In the genomic region with DNA sequence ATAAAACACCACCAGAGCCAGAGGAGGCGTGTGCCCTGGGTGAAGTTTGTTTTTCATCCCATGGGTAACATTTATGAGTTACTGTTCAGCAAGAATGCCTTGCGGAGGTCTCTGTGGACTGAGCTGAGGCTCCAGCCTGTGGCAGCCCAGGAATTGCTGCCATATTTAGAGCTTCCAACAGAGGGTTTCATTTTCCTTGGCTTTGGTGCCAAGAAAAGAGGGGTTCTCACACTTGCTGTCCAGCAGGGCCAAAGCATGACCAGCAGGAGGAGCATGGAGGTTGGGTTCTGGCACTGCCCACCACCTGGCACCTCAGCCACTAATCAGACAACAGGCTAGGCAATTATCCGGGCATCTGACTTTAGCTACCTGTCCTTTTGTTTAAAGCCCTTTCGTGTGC, we compare ENCODE assay signal across 12 cellular contexts. TPM values are rescaled to one million over a fixed set of nuclear protein-coding genes. Genes with fewer than 3 reads are reported as not detected.
DNase-seq lines count a peak whose midpoint lies in the region; ATAC-seq and TF ChIP-seq lines count a peak whose summit lies in the region.
"Had no signal": no experiment of that assay in that cellular context is flagged by ENCODE, and none has a peak within 500 bp of the region (broad histone marks: within the 10 kb centered on the region; RNA-seq: fewer than 3 reads in every experiment).

No MANE protein-coding gene starts in this region.

- ATAC-seq in psoas muscle (no peak), HG03280 (IDR thresholded peaks at IDR 0.05; ENCODE audit: unreplicated experiment) (no peak), HG02763 (IDR thresholded peaks at IDR 0.05; ENCODE audit: unreplicated experiment) (no peak)
- ATAC-seq in naive thymus-derived CD8-positive, alpha-beta T cell, result no peak

- no peaks in the 10 kb centered on the region for H3K36me3 ChIP-seq in BLaER1 treated with 17β-estradiol and CSF1 and Interleukin-3, amounts not matched to agents 10 nM and 100 nM
- H3K36me3 ChIP-seq in psoas muscle (ENCODE audit: insufficient read depth in 1 of 2, low read depth in 1 of 2), result no peaks in the 10 kb centered on the region

- TF ChIP-seq CTCF in psoas muscle (IDR thresholded peaks at IDR 0.05), result peak; percentile 35

- H3K27ac ChIP-seq in BLaER1 treated with 17β-estradiol and CSF1 and Interleukin-3, amounts not matched to agents 10 nM and 100 nM, result peak overlapping the region in 2 of 11 experiments; percentile 54 to 66; a peak in 2 of 22 replicates
- H3K27ac ChIP-seq in psoas muscle, result peak overlapping the region; percentile 79

- H3K4me3 Mint-ChIP-seq in naive thymus-derived CD8-positive, alpha-beta T cell, result no peak overlapping the region

- H3K4me1 Mint-ChIP-seq in naive thymus-derived CD8-positive, alpha-beta T cell, result peaks cover 11 to 34% (median 18%) of the 10 kb centered on the region in 4 donors

- H3K27me3 ChIP-seq in BLaER1 treated with 17β-estradiol and CSF1 and Interleukin-3, amounts not matched to agents 10 nM and 100 nM, result peaks cover 0 to 5% (median 0%) of the 10 kb centered on the region in 11 experiments; a peak in 1 of 22 replicates
- H3K27me3 ChIP-seq in psoas muscle (ENCODE audit: insufficient read depth in 3 of 3, low read length in 2 of 3), result no peaks in the 10 kb centered on the region

- H3K9me3 Mint-ChIP-seq in naive thymus-derived CD8-positive, alpha-beta T cell, result no peaks in the 10 kb centered on the region

- H3K4me3 ChIP-seq in BLaER1 treated with 17β-estradiol and CSF1 and Interleukin-3, amounts not matched to agents 10 nM and 100 nM, result no peak overlapping the region
- H3K4me3 ChIP-seq in psoas muscle, result peak overlapping the region; percentile 54

- peaks cover 0 to 100% (median 0%) of the 10 kb centered on the region in 11 experiments; a peak in 3 of 22 replicates for H4K20me1 ChIP-seq in BLaER1 treated with 17β-estradiol and CSF1 and Interleukin-3, amounts not matched to agents 10 nM and 100 nM

- POLR2A ChIA-PET in naive thymus-derived CD8-positive, alpha-beta T cell (lab: Charles Lee), result no interaction called here

- intact Hi-C loops in psoas muscle (cut with DNase I), result no loop called here

- H3K9me3 ChIP-seq in BLaER1 treated with 17β-estradiol and CSF1 and Interleukin-3, amounts not matched to agents 10 nM and 100 nM (replicated peaks in 1 of 11), result no peaks in the 10 kb centered on the region
- H3K9me3 ChIP-seq in psoas muscle, result no peaks in the 10 kb centered on the region

- peaks cover 0 to 33% (median 12%) of the 10 kb centered on the region in 5 donors for H3K27me3 Mint-ChIP-seq in naive thymus-derived CD8-positive, alpha-beta T cell

- 33 to 69% (median 45%) methylated on average over 4 of the region's 4 CpGs for WGBS in psoas muscle, 3 donors

- peaks cover 81 to 100% (median 90%) of the 10 kb centered on the region in 10 experiments for H3K4me1 ChIP-seq in BLaER1 treated with 17β-estradiol and CSF1 and Interleukin-3, amounts not matched to agents 10 nM and 100 nM
- H3K4me1 ChIP-seq in psoas muscle, result peaks cover 86% of the 10 kb centered on the region

- no peak for TF ChIP-seq POLR2A in erythroblast (IDR thresholded peaks at IDR 0.05; ENCODE audit: low read length)

- H3K27ac Mint-ChIP-seq in naive thymus-derived CD8-positive, alpha-beta T cell, result peak overlapping the region in 1 of 10 donors; percentile 22

- peak; percentile 54 for DNase-seq in RPMI8226
- peak; percentile 41 to 50 for DNase-seq in erythroblast (lab: John Stamatoyannopoulos, UW)
- no peak for DNase-seq in psoas muscle
- DNase-seq in activated CD8-positive, alpha-beta memory T cell treated with anti-CD3 and anti-CD28 coated beads for 24 hours, result no peak
- DNase-seq in naive thymus-derived CD8-positive, alpha-beta T cell, result no peak
- DNase-seq: activated CD4-positive, alpha-beta T cell treated with anti-CD3 and anti-CD28 coated beads, Interleukin-2, amount 50 U/mL, for 1 hour; effector CD8-positive, alpha-beta T cell; NCI-H774 had no signal

- H3K9ac ChIP-seq in BLaER1 treated with 17β-estradiol and CSF1 and Interleukin-3, amounts not matched to agents 10 nM and 100 nM, result no peak overlapping the region

- H3K4me2 ChIP-seq in BLaER1 treated with 17β-estradiol and CSF1 and Interleukin-3, amounts not matched to agents 10 nM and 100 nM, result peak overlapping the region; percentile 66 to 88 (median 84)

- no peaks in the 10 kb centered on the region for H3K36me3 Mint-ChIP-seq in naive thymus-derived CD8-positive, alpha-beta T cell

RNA-seq across cellular contexts. Expression of a gene that starts 36.7 kb away (rescaled TPM):
- total RNA-seq in psoas muscle, result 100 to 1,000 TPM in 2 of 4 donors, 10 to 100 TPM in 2; 44.3 to 123 (median 98.3) TPM
- 100 to 1,000 TPM in 1 of 3 donors, 10 to 100 TPM in 2; 39.2 to 112 (median 49.9) TPM for polyA plus RNA-seq in psoas muscle
- total RNA-seq in naive thymus-derived CD8-positive, alpha-beta T cell, result 1 to 10 TPM; 1.1 to 1.2 TPM
- polyA plus RNA-seq in naive thymus-derived CD8-positive, alpha-beta T cell, result 1 to 10 TPM in 1 of 3 donors, under 1 TPM in 2; 0.16 to 1.7 (median 0.23) TPM
- polyA plus RNA-seq: neural cell had no signal

Comparison
In these comparisons a context has a peak if more than half of its experiments do, and no peak if none do; other contexts are left out.
1. DNase-seq: peak in RPMI8226 (single experiment) and erythroblast (2 of 2); none in psoas muscle (0 of 2), activated CD8-positive, alpha-beta memory T cell treated with anti-CD3 and anti-CD28 coated beads for 24 hours (single experiment) and naive thymus-derived CD8-positive, alpha-beta T cell (0 of 10).
2. RNA of a gene that starts 36.7 kb away (total RNA-seq): 44.3 to 123 TPM in psoas muscle; 1.1 to 1.2 TPM in naive thymus-derived CD8-positive, alpha-beta T cell; every median in the first group is over 10 times any median in the second.